ENCODE assay signal across 10 cellular contexts in genomic region chr1:17588048-17588781, GRCh38. TPM values are rescaled to one million over a fixed set of nuclear protein-coding genes. Genes with fewer than 3 reads are reported as not detected.
DNase-seq lines count a peak whose midpoint lies in the region; ATAC-seq and TF ChIP-seq lines count a peak whose summit lies in the region.
"Had no signal": no experiment of that assay in that cellular context is flagged by ENCODE, and none has a peak within 500 bp of the region (broad histone marks: within the 10 kb centered on the region; RNA-seq: fewer than 3 reads in every experiment).

No MANE protein-coding gene starts in this region.

- ATAC-seq in thoracic aorta (ENCODE audit: insufficient number of reproducible peaks, low FRiP score, low read depth): no peak
- ATAC-seq in natural killer cell treated with Interleukin-12 subunit alpha and Interleukin-12 subunit beta and Interleukin-15 and Interleukin-18, amount 100 ng/mL, for 72 hours: no peak
- ATAC-seq: activated CD4-positive, alpha-beta T cell treated with anti-CD3 and anti-CD28 coated beads for 36 hours had no signal

- peaks cover 12% of the 10 kb centered on the region for H3K36me3 ChIP-seq in thoracic aorta

- no peaks in the 10 kb centered on the region for H3K36me3 Mint-ChIP-seq in natural killer cell treated with Interleukin-12 subunit alpha and Interleukin-12 subunit beta and Interleukin-15 and Interleukin-18, amount 100 ng/mL, for 72 hours

- no peaks in the 10 kb centered on the region for H3K9me3 ChIP-seq in thoracic aorta

- H3K4me1 Mint-ChIP-seq in natural killer cell treated with Interleukin-12 subunit alpha and Interleukin-12 subunit beta and Interleukin-15 and Interleukin-18, amount 100 ng/mL, for 72 hours (ENCODE audit: low read depth in 2 of 2): no peaks in the 10 kb centered on the region
- H3K4me1 Mint-ChIP-seq: activated CD4-positive, alpha-beta T cell treated with anti-CD3 and anti-CD28 coated beads for 36 hours had no signal

- H3K27me3 Mint-ChIP-seq in natural killer cell treated with Interleukin-12 subunit alpha and Interleukin-12 subunit beta and Interleukin-15 and Interleukin-18, amount 100 ng/mL, for 72 hours: peaks cover 7 to 13% of the 10 kb centered on the region in 2 donors
- H3K27me3 Mint-ChIP-seq: activated CD4-positive, alpha-beta T cell treated with anti-CD3 and anti-CD28 coated beads for 36 hours had no signal

- no peak overlapping the region for H3K27ac Mint-ChIP-seq in natural killer cell treated with Interleukin-12 subunit alpha and Interleukin-12 subunit beta and Interleukin-15 and Interleukin-18, amount 100 ng/mL, for 72 hours
- H3K27ac Mint-ChIP-seq: activated CD4-positive, alpha-beta T cell treated with anti-CD3 and anti-CD28 coated beads for 36 hours had no signal

- DNase-seq in HuH-7 (ENCODE audit: low spot score): peak; percentile 81
- DNase-seq in astrocyte of the spinal cord (ENCODE audit: low read depth, low spot score): peak; percentile 72
- DNase-seq in islet precursor cell: peak; percentile 99
- DNase-seq in thoracic aorta (ENCODE audit: low spot score): no peak
- no peak for DNase-seq in natural killer cell treated with Interleukin-12 subunit alpha and Interleukin-12 subunit beta and Interleukin-15 and Interleukin-18, amount 100 ng/mL, for 72 hours (ENCODE audit: low spot score)
- no peak for DNase-seq in DMS79 (lab: John Stamatoyannopoulos, UW)
- no peak for DNase-seq in activated gamma-delta T cell (lab: John Stamatoyannopoulos, UW)
- DNase-seq in NCI-H2107 (lab: John Stamatoyannopoulos, UW): no peak
- DNase-seq: activated CD4-positive, alpha-beta T cell treated with anti-CD3 and anti-CD28 coated beads for 36 hours; GOT3 had no signal

- H3K4me3 ChIP-seq in astrocyte of the spinal cord (ENCODE audit: low read depth, low read length) (no peak overlapping the region), thoracic aorta (peak overlapping the region; percentile 48)

- no peaks in the 10 kb centered on the region for H3K9me3 Mint-ChIP-seq in natural killer cell treated with Interleukin-12 subunit alpha and Interleukin-12 subunit beta and Interleukin-15 and Interleukin-18, amount 100 ng/mL, for 72 hours

- in situ Hi-C loops in astrocyte of the spinal cord (cut with HindIII; ENCODE audit: low sequenced_read_pairs): no loop called here

- peaks cover 67 to 92% of the 10 kb centered on the region in 2 donors for H3K4me1 ChIP-seq in thoracic aorta (ENCODE audit: control insufficient read depth in 1 of 2, low read depth in 2 of 2)

- H3K27ac ChIP-seq in thoracic aorta: peak overlapping the region; percentile 91 to 94

- H3K27me3 ChIP-seq in thoracic aorta (replicated peaks; ENCODE audit: insufficient read depth): no peaks in the 10 kb centered on the region

- TF ChIP-seq CTCF in astrocyte of the spinal cord (IDR thresholded peaks at IDR 0.05; ENCODE audit: low read depth, low read length): no peak
- TF ChIP-seq CTCF in thoracic aorta (IDR thresholded peaks at IDR 0.05): no peak

- no peak overlapping the region for H3K4me3 Mint-ChIP-seq in natural killer cell treated with Interleukin-12 subunit alpha and Interleukin-12 subunit beta and Interleukin-15 and Interleukin-18, amount 100 ng/mL, for 72 hours
- H3K4me3 Mint-ChIP-seq: activated CD4-positive, alpha-beta T cell treated with anti-CD3 and anti-CD28 coated beads for 36 hours had no signal

RNA-seq across cellular contexts. Expression of gene ARHGEF10L, which starts 48.7 kb away (rescaled TPM):
- total RNA-seq in thoracic aorta: 100 to 1,000 TPM; 226 to 301 TPM
- not detected for total RNA-seq in natural killer cell treated with Interleukin-12 subunit alpha and Interleukin-12 subunit beta and Interleukin-15 and Interleukin-18, amount 100 ng/mL, for 72 hours
- total RNA-seq: activated CD4-positive, alpha-beta T cell treated with anti-CD3 and anti-CD28 coated beads for 36 hours had no signal

Comparison
In these comparisons a context has a peak if more than half of its experiments do, and no peak if none do; other contexts are left out.
1. DNase-seq: peak in HuH-7 (single experiment), astrocyte of the spinal cord (single experiment) and islet precursor cell (single experiment); none in thoracic aorta (single experiment), natural killer cell treated with Interleukin-12 subunit alpha and Interleukin-12 subunit beta and Interleukin-15 and Interleukin-18, amount 100 ng/mL, for 72 hours (single experiment), DMS79 (single experiment), activated gamma-delta T cell (single experiment) and NCI-H2107 (single experiment).
2. RNA of gene ARHGEF10L, which starts 48.7 kb away (total RNA-seq): 226 to 301 TPM in thoracic aorta; not detected in natural killer cell treated with Interleukin-12 subunit alpha and Interleukin-12 subunit beta and Interleukin-15 and Interleukin-18, amount 100 ng/mL, for 72 hours; every median in the first group is over 100 times any median in the second.